In genomic region chr18:25853716-25854465, GRCh38 we compare ENCODE assay signal across 11 cellular contexts.
"Had no signal": no experiment of that assay in that cellular context is flagged by ENCODE, and none has a peak within 500 bp of the region (broad histone marks: within the 10 kb centered on the region; RNA-seq: fewer than 3 reads in every experiment).

No MANE protein-coding gene starts in this region.

- H3K9me3 Mint-ChIP-seq: activated CD4-positive, alpha-beta T cell treated with anti-CD3 and anti-CD28 coated beads, Interleukin-2, amount 10 ng/mL, durations not matched to agents 7 days and 5 days; activated naive CD4-positive, alpha-beta T cell treated with anti-CD3 and anti-CD28 coated beads, Interleukin-2, amount 50 U/mL, for 24 hours; WTC11 had no signal

- H3K4me3 Mint-ChIP-seq: activated CD4-positive, alpha-beta T cell treated with anti-CD3 and anti-CD28 coated beads, Interleukin-2, amount 10 ng/mL, durations not matched to agents 7 days and 5 days; activated naive CD4-positive, alpha-beta T cell treated with anti-CD3 and anti-CD28 coated beads, Interleukin-2, amount 50 U/mL, for 24 hours; naive thymus-derived CD4-positive, alpha-beta T cell; T-helper 17 cell; WTC11 had no signal

- H3K4me1 Mint-ChIP-seq: activated CD4-positive, alpha-beta T cell treated with anti-CD3 and anti-CD28 coated beads, Interleukin-2, amount 10 ng/mL, durations not matched to agents 7 days and 5 days; activated naive CD4-positive, alpha-beta T cell treated with anti-CD3 and anti-CD28 coated beads, Interleukin-2, amount 50 U/mL, for 24 hours; naive thymus-derived CD4-positive, alpha-beta T cell; WTC11 had no signal

- H3K27me3 ChIP-seq: ovary, uterus had no signal

- H3K36me3 ChIP-seq: lower lobe of right lung, ovary, uterus had no signal

- ATAC-seq: lower lobe of right lung; naive thymus-derived CD4-positive, alpha-beta T cell; T-helper 17 cell; WTC11 had no signal

- DNase-seq: activated CD4-positive, alpha-beta T cell treated with anti-CD3 and anti-CD28 coated beads, Interleukin-2, amount 10 ng/mL, durations not matched to agents 7 days and 5 days; activated CD8-positive, alpha-beta memory T cell treated with anti-CD3 and anti-CD28 coated beads for 24 hours; amygdala; lower lobe of right lung; naive thymus-derived CD4-positive, alpha-beta T cell; ovary; stimulated activated CD4-positive, alpha-beta T cell treated with anti-CD3 and anti-CD28 coated beads, Interleukin-4, amount 100 ng/mL, for 4 hours; T-helper 17 cell; uterus had no signal

- H3K4me3 ChIP-seq: lower lobe of right lung, ovary, uterus had no signal

- H3K27ac ChIP-seq: lower lobe of right lung, ovary, uterus had no signal

- H3K9me3 ChIP-seq: lower lobe of right lung, ovary, uterus had no signal

- H3K27ac Mint-ChIP-seq: activated CD4-positive, alpha-beta T cell treated with anti-CD3 and anti-CD28 coated beads, Interleukin-2, amount 10 ng/mL, durations not matched to agents 7 days and 5 days; activated naive CD4-positive, alpha-beta T cell treated with anti-CD3 and anti-CD28 coated beads, Interleukin-2, amount 50 U/mL, for 24 hours; naive thymus-derived CD4-positive, alpha-beta T cell; T-helper 17 cell; WTC11 had no signal

- H3K4me1 ChIP-seq: lower lobe of right lung, uterus had no signal

- H3K27me3 Mint-ChIP-seq: activated naive CD4-positive, alpha-beta T cell treated with anti-CD3 and anti-CD28 coated beads, Interleukin-2, amount 50 U/mL, for 24 hours had no signal

- H3K36me3 Mint-ChIP-seq: activated naive CD4-positive, alpha-beta T cell treated with anti-CD3 and anti-CD28 coated beads, Interleukin-2, amount 50 U/mL, for 24 hours; naive thymus-derived CD4-positive, alpha-beta T cell; WTC11 had no signal
